In the genomic region with DNA sequence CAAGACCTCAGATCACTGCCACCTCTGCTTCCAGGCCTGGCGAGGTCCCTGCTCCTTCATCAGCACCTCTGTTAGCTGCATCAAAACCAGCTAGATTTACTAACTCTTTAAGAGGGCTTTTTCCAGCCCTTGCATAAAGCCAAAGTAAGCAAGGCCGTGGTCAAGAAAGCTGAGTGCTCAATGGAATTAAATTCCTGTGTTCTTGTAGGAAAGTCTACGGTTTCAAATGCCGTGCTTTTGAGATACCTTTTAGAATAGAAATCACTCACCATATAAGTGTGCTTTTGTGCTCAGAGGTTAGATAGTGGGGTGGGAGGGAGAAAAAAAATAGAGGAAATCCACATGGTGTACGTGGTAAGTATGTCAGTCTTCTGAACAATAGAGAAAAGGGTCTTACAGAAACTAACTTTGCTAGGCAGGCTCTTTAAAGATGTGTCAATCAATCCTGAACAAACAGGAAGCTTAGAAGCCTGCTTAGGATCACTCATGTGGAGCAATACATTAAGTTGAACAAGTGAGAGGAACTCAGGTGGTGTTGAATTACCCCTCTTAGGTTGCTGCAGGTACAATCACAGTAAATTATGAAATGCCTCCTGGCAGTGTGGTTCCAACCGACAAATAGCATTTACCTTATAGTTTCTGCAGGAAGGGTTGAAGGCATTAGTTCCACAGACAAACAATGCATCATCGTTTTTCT, we compare ENCODE assay signal across 15 cellular contexts.
DNase-seq lines count a peak whose midpoint lies in the region.
"Had no signal": no experiment of that assay in that cellular context is flagged by ENCODE, and none has a peak within 500 bp of the region (broad histone marks: within the 10 kb centered on the region; RNA-seq: fewer than 3 reads in every experiment).

No MANE protein-coding gene starts in this region.

- H3K36me3 Mint-ChIP-seq in T-helper 2 cell treated with Interferon-gamma antibody and Interleukin-4, amounts not matched to agents 5 μg/mL and 100 μg/mL, for 36 hours (ENCODE audit: low read depth) = no peaks in the 10 kb centered on the region

- H3K9me3 Mint-ChIP-seq in T-helper 2 cell treated with Interferon-gamma antibody and Interleukin-4, amounts not matched to agents 5 μg/mL and 100 μg/mL, for 36 hours = no peaks in the 10 kb centered on the region
- H3K9me3 Mint-ChIP-seq: effector memory CD8-positive, alpha-beta T cell had no signal

- H3K27ac Mint-ChIP-seq in T-helper 2 cell treated with Interferon-gamma antibody and Interleukin-4, amounts not matched to agents 5 μg/mL and 100 μg/mL, for 36 hours = no peak overlapping the region
- H3K27ac Mint-ChIP-seq: effector memory CD8-positive, alpha-beta T cell had no signal

- no peak overlapping the region for H3K4me3 Mint-ChIP-seq in T-helper 2 cell treated with Interferon-gamma antibody and Interleukin-4, amounts not matched to agents 5 μg/mL and 100 μg/mL, for 36 hours
- H3K4me3 Mint-ChIP-seq: effector memory CD8-positive, alpha-beta T cell had no signal

- H3K27me3 Mint-ChIP-seq in T-helper 2 cell treated with Interferon-gamma antibody and Interleukin-4, amounts not matched to agents 5 μg/mL and 100 μg/mL, for 36 hours (ENCODE audit: low read depth) = no peaks in the 10 kb centered on the region
- H3K27me3 Mint-ChIP-seq: effector memory CD8-positive, alpha-beta T cell had no signal

- in situ Hi-C loops in ACHN (cut with HindIII; ENCODE audit: low pct_ligation_motif_present, low pct_unique_long_range_greater_than_20kb, low sequenced_read_pairs) = no loop called here

- peak; percentile 87 for DNase-seq in DMS53 (lab: John Stamatoyannopoulos, UW)
- peak; percentile 78 for DNase-seq in NCI-H1436 (lab: John Stamatoyannopoulos, UW)
- peak; percentile 92 for DNase-seq in NCI-H748 (lab: John Stamatoyannopoulos, UW; ENCODE audit: unreplicated experiment)
- DNase-seq in left kidney (ENCODE audit: low read depth, low spot score) = peak; percentile 95
- no peak for DNase-seq in NCI-H446 (lab: John Stamatoyannopoulos, UW)
- no peak for DNase-seq in KG1 (lab: John Stamatoyannopoulos, UW)
- no peak for DNase-seq in ACHN
- DNase-seq in T-helper 2 cell treated with Interferon-gamma antibody and Interleukin-4, amounts not matched to agents 5 μg/mL and 100 μg/mL, for 36 hours (ENCODE audit: low spot score) = no peak
- DNase-seq: DMS 273 treated with DMSO at 0.1 percent for 48 hours; effector memory CD8-positive, alpha-beta T cell; gastrocnemius medialis; IMR-90; Right ventricle myocardium superior; stimulated activated CD4-positive, alpha-beta T cell treated with anti-CD3 and anti-CD28 coated beads, Interleukin-2, amount 100 ng/mL, for 24 hours; uterus had no signal

- peaks cover 5% of the 10 kb centered on the region for H3K4me1 Mint-ChIP-seq in T-helper 2 cell treated with Interferon-gamma antibody and Interleukin-4, amounts not matched to agents 5 μg/mL and 100 μg/mL, for 36 hours (ENCODE audit: low read depth)

Comparison
In these comparisons a context has a peak if more than half of its experiments do, and no peak if none do; other contexts are left out.
1. DNase-seq: peak in DMS53 (single experiment), NCI-H1436 (single experiment), NCI-H748 (single experiment) and left kidney (single experiment); none in NCI-H446 (0 of 2), KG1 (single experiment), ACHN (single experiment) and T-helper 2 cell treated with Interferon-gamma antibody and Interleukin-4, amounts not matched to agents 5 μg/mL and 100 μg/mL, for 36 hours (single experiment).